ENCODE assay signal across 19 cellular contexts in genomic region chr1:70779571-70779970, GRCh38.
A peak's percentile ranks its signal among the peaks of the same experiment; 100 is the strongest.
DNase-seq lines count a peak whose midpoint lies in the region; ATAC-seq, FAIRE-seq and TF ChIP-seq lines count a peak whose summit lies in the region.
"Had no signal": no experiment of that assay in that cellular context is flagged by ENCODE, and none has a peak within 500 bp of the region (broad histone marks: within the 10 kb centered on the region; RNA-seq: fewer than 3 reads in every experiment).

No MANE protein-coding gene starts in this region.

- CTCF ChIA-PET in activated CD8-positive, alpha-beta T cell treated with anti-CD3 and anti-CD28 coated beads for 36 hours (lab: Charles Lee) = no interaction called here
- CTCF ChIA-PET in activated CD8-positive, alpha-beta T cell treated with anti-CD3 and anti-CD28 coated beads, Interleukin-2, amount 10 ng/mL, durations not matched to agents 7 days and 5 days (lab: Charles Lee) = no interaction called here
- CTCF ChIA-PET in K562 (lab: Yijun Ruan, JAX; ENCODE audit: low intra/inter-chr PET ratio) = no interaction called here
- CTCF ChIA-PET in naive thymus-derived CD4-positive, alpha-beta T cell (lab: Charles Lee) = no interaction called here

- no peaks in the 10 kb centered on the region; a peak in 1 of 5 replicates for H3K4me1 ChIP-seq in K562 (replicated peaks in 1 of 2; ENCODE audit: control insufficient read depth in 2 of 2, insufficient read depth in 2 of 2, low read length in 2 of 2)
- no peaks in the 10 kb centered on the region for H3K4me1 ChIP-seq in naive thymus-derived CD4-positive, alpha-beta T cell (ENCODE audit: control insufficient read depth in 2 of 2, insufficient read depth in 2 of 2, low read length in 2 of 2)
- H3K4me1 ChIP-seq: A549, psoas muscle, SJSA1, suprapubic skin had no signal

- no peaks in the 10 kb centered on the region; the same call in 1 of the 2 replicates for H3K9me3 ChIP-seq in K562 (replicated peaks; ENCODE audit: control insufficient read depth, insufficient read depth, low read depth, low read length)
- H3K9me3 ChIP-seq in naive thymus-derived CD4-positive, alpha-beta T cell (ENCODE audit: control insufficient read depth in 2 of 3, low read length in 3 of 3) = no peaks in the 10 kb centered on the region
- H3K9me3 ChIP-seq: A549, psoas muscle, SJSA1, suprapubic skin had no signal

- H3K27me3 Mint-ChIP-seq in activated CD8-positive, alpha-beta T cell treated with anti-CD3 and anti-CD28 coated beads for 36 hours = no peaks in the 10 kb centered on the region
- no peaks in the 10 kb centered on the region for H3K27me3 Mint-ChIP-seq in activated CD8-positive, alpha-beta T cell treated with anti-CD3 and anti-CD28 coated beads, Interleukin-2, amount 10 ng/mL, durations not matched to agents 7 days and 5 days (ENCODE audit: low read depth)
- H3K27me3 Mint-ChIP-seq in naive thymus-derived CD4-positive, alpha-beta T cell = peaks cover 0 to 4% (median 1%) of the 10 kb centered on the region in 5 donors

- H3K9me1 ChIP-seq in K562 (ENCODE audit: control insufficient read depth, insufficient read depth, low read length) = no peaks in the 10 kb centered on the region

- no peak overlapping the region for H3K27ac ChIP-seq in K562 (ENCODE audit: extremely low read depth, low read depth, low read length)
- H3K27ac ChIP-seq in naive thymus-derived CD4-positive, alpha-beta T cell (ENCODE audit: low read depth, low read length) = no peak overlapping the region
- H3K27ac ChIP-seq: A549, psoas muscle, SJSA1, suprapubic skin had no signal

- no peaks in the 10 kb centered on the region for H3K4me1 Mint-ChIP-seq in activated CD8-positive, alpha-beta T cell treated with anti-CD3 and anti-CD28 coated beads for 36 hours (ENCODE audit: low read depth)
- no peaks in the 10 kb centered on the region for H3K4me1 Mint-ChIP-seq in activated CD8-positive, alpha-beta T cell treated with anti-CD3 and anti-CD28 coated beads, Interleukin-2, amount 10 ng/mL, durations not matched to agents 7 days and 5 days (ENCODE audit: low read depth)
- H3K4me1 Mint-ChIP-seq in naive thymus-derived CD4-positive, alpha-beta T cell = no peaks in the 10 kb centered on the region

- WGBS in K562 (ENCODE audit: insufficient coverage, low coverage, missing lambda C conversion rate) = 18% methylated on average over 3 of the region's 3 CpGs

- H3K36me3 ChIP-seq in K562 (ENCODE audit: control insufficient read depth, insufficient read depth, low read length) = no peaks in the 10 kb centered on the region
- no peaks in the 10 kb centered on the region for H3K36me3 ChIP-seq in naive thymus-derived CD4-positive, alpha-beta T cell (ENCODE audit: control insufficient read depth in 2 of 3, insufficient read depth in 3 of 3, low read length in 3 of 3)
- H3K36me3 ChIP-seq: SJSA1, suprapubic skin had no signal

- BruUV-seq in K562 (replicated peaks; lab: Mats Ljungman, UMichigan) = no TSS peak

- H3K27me3 ChIP-seq in K562 (ENCODE audit: control insufficient read depth in 2 of 2, insufficient read depth in 2 of 2, low read length in 2 of 2) = no peaks in the 10 kb centered on the region
- H3K27me3 ChIP-seq in naive thymus-derived CD4-positive, alpha-beta T cell (ENCODE audit: control insufficient read depth in 2 of 2, insufficient read depth in 2 of 2, low read length in 2 of 2) = no peaks in the 10 kb centered on the region
- H3K27me3 ChIP-seq: SJSA1, suprapubic skin had no signal

- H3K4me2 ChIP-seq in K562 (ENCODE audit: insufficient read depth, low read length) = no peak overlapping the region
- H3K4me2 ChIP-seq: A549 had no signal

- POLR2A ChIA-PET in activated CD8-positive, alpha-beta T cell treated with anti-CD3 and anti-CD28 coated beads for 36 hours (lab: Charles Lee) = no interaction called here
- POLR2A ChIA-PET in activated CD8-positive, alpha-beta T cell treated with anti-CD3 and anti-CD28 coated beads, Interleukin-2, amount 10 ng/mL, durations not matched to agents 7 days and 5 days (lab: Charles Lee) = no interaction called here
- POLR2A ChIA-PET in K562 (lab: Yijun Ruan, JAX) = no interaction called here
- POLR2A ChIA-PET in naive thymus-derived CD4-positive, alpha-beta T cell (lab: Charles Lee) = no interaction called here

- no peaks in the 10 kb centered on the region for H3K9me3 Mint-ChIP-seq in activated CD8-positive, alpha-beta T cell treated with anti-CD3 and anti-CD28 coated beads for 36 hours
- H3K9me3 Mint-ChIP-seq in activated CD8-positive, alpha-beta T cell treated with anti-CD3 and anti-CD28 coated beads, Interleukin-2, amount 10 ng/mL, durations not matched to agents 7 days and 5 days (ENCODE audit: insufficient read depth) = no peaks in the 10 kb centered on the region
- H3K9me3 Mint-ChIP-seq in naive thymus-derived CD4-positive, alpha-beta T cell = peaks cover 0 to 8% (median 3%) of the 10 kb centered on the region in 11 donors

- ATAC-seq in activated CD8-positive, alpha-beta T cell treated with anti-CD3 and anti-CD28 coated beads for 36 hours = peak; percentile 39
- ATAC-seq in activated CD8-positive, alpha-beta T cell treated with anti-CD3 and anti-CD28 coated beads, Interleukin-2, amount 10 ng/mL, durations not matched to agents 7 days and 5 days = no peak
- peak; percentile 47; the same call in 1 of the 3 replicates for ATAC-seq in K562
- ATAC-seq in stimulated activated naive CD8-positive, alpha-beta T cell treated with anti-CD3 and anti-CD28 coated beads, Interleukin-15, Interleukin-2, amounts not matched to agents 100 U/mL and 50 U/mL, for 24 hours = peak; percentile 66
- no peak for ATAC-seq in naive thymus-derived CD4-positive, alpha-beta T cell
- ATAC-seq: A549, HepG2, left lobe of liver, psoas muscle had no signal

- H2AFZ ChIP-seq in K562 (ENCODE audit: low read depth, low read length) = 0 out of 2 replicates have a peak overlapping the region, but pooled peaks have one; percentile 34

- no peak for TF ChIP-seq POLR2A in K562 (conservative IDR thresholded peaks at IDR 0.05)

- H3K9ac ChIP-seq in K562 (ENCODE audit: insufficient read depth in 1 of 2, low read depth in 2 of 2, low read length in 2 of 2) = no peak overlapping the region

- DNase-seq in activated CD8-positive, alpha-beta T cell treated with anti-CD3 and anti-CD28 coated beads for 36 hours = no peak
- no peak for DNase-seq in activated CD8-positive, alpha-beta T cell treated with anti-CD3 and anti-CD28 coated beads, Interleukin-2, amount 10 ng/mL, durations not matched to agents 7 days and 5 days
- peak; percentile 77 for DNase-seq in HT1080 (ENCODE audit: low read depth)
- no peak for DNase-seq in K562 (ENCODE audit: extremely low read depth in 1 of 4, low spot score in 3 of 4)
- DNase-seq in stimulated activated naive CD8-positive, alpha-beta T cell treated with anti-CD3 and anti-CD28 coated beads, Interleukin-15, Interleukin-2, amounts not matched to agents 100 U/mL and 50 U/mL, for 24 hours = no peak
- no peak for DNase-seq in hypothalamus (lab: John Stamatoyannopoulos, UW)
- DNase-seq in retina = no peak
- DNase-seq in naive thymus-derived CD4-positive, alpha-beta T cell = no peak
- DNase-seq: activated naive CD4-positive, alpha-beta T cell treated with Interleukin-2 at 50 U/mL for 16 hours; GDM1; NCI-H1092; psoas muscle had no signal

- H3K4me3 Mint-ChIP-seq in activated CD8-positive, alpha-beta T cell treated with anti-CD3 and anti-CD28 coated beads for 36 hours = no peak overlapping the region
- no peak overlapping the region for H3K4me3 Mint-ChIP-seq in activated CD8-positive, alpha-beta T cell treated with anti-CD3 and anti-CD28 coated beads, Interleukin-2, amount 10 ng/mL, durations not matched to agents 7 days and 5 days
- no peak overlapping the region for H3K4me3 Mint-ChIP-seq in naive thymus-derived CD4-positive, alpha-beta T cell

- in situ Hi-C loops in K562 (cut with MboI) = no loop called here

- no peak for FAIRE-seq in K562 (lab: Jason Lieb, UNC)
- FAIRE-seq: A549, bronchial epithelial cell, GM18507, HepG2 had no signal

- TF ChIP-seq EP300 in K562 (IDR thresholded peaks at IDR 0.05; ENCODE audit: low read length) = no peak

- intact Hi-C loops in activated CD8-positive, alpha-beta T cell treated with anti-CD3 and anti-CD28 coated beads for 36 hours (cut with micrococcal nuclease) = no loop called here
- intact Hi-C loops in K562 (cut with micrococcal nuclease) = no loop called here
- intact Hi-C loops in naive thymus-derived CD4-positive, alpha-beta T cell (cut with micrococcal nuclease) = no loop called here

- H3K36me3 Mint-ChIP-seq in activated CD8-positive, alpha-beta T cell treated with anti-CD3 and anti-CD28 coated beads for 36 hours (ENCODE audit: low read depth) = no peaks in the 10 kb centered on the region
- no peaks in the 10 kb centered on the region for H3K36me3 Mint-ChIP-seq in activated CD8-positive, alpha-beta T cell treated with anti-CD3 and anti-CD28 coated beads, Interleukin-2, amount 10 ng/mL, durations not matched to agents 7 days and 5 days (ENCODE audit: low read depth)
- no peaks in the 10 kb centered on the region for H3K36me3 Mint-ChIP-seq in naive thymus-derived CD4-positive, alpha-beta T cell

- no peak overlapping the region for H3K4me3 ChIP-seq in K562
- no peak overlapping the region for H3K4me3 ChIP-seq in naive thymus-derived CD4-positive, alpha-beta T cell (ENCODE audit: low read length)
- H3K4me3 ChIP-seq: A549, psoas muscle, SJSA1, suprapubic skin had no signal

- no peak for TF ChIP-seq CTCF in activated CD8-positive, alpha-beta T cell treated with anti-CD3 and anti-CD28 coated beads for 36 hours (IDR thresholded peaks at IDR 0.05)
- TF ChIP-seq CTCF in K562 (IDR thresholded peaks at IDR 0.05 in 2 of 3, conservative IDR thresholded peaks at IDR 0.05 in 1 of 3; ENCODE audit: insufficient read depth in 2 of 3, low read depth in 1 of 3, low read length in 3 of 3) = no peak

- H3K27ac Mint-ChIP-seq in activated CD8-positive, alpha-beta T cell treated with anti-CD3 and anti-CD28 coated beads for 36 hours = no peak overlapping the region
- H3K27ac Mint-ChIP-seq in activated CD8-positive, alpha-beta T cell treated with anti-CD3 and anti-CD28 coated beads, Interleukin-2, amount 10 ng/mL, durations not matched to agents 7 days and 5 days = no peak overlapping the region
- H3K27ac Mint-ChIP-seq in naive thymus-derived CD4-positive, alpha-beta T cell = no peak overlapping the region

- H4K20me1 ChIP-seq in K562 (replicated peaks; ENCODE audit: control insufficient read depth, insufficient read depth, low read length) = no peaks in the 10 kb centered on the region

- no peaks in the 10 kb centered on the region for H3K79me2 ChIP-seq in K562 (ENCODE audit: control insufficient read depth, insufficient read depth, low read length)

- no peak for TF ChIP-seq RAD21 in K562 (CRISPR knock-in tag; conservative IDR thresholded peaks at IDR 0.05 in 1 of 2, IDR thresholded peaks at IDR 0.05 in 1 of 2)

TF ChIP-seq in K562, 482 proteins besides CTCF, POLR2A, EP300 and RAD21:
- TF ChIP-seq ZKSCAN1 (IDR thresholded peaks at IDR 0.05; ENCODE audit: low read depth, low read length) = no peak
- peak; percentile 22; the same call in 1 of the 2 replicates for TF ChIP-seq EHMT2 (IDR thresholded peaks at IDR 0.05)

Comparison
In these comparisons a context has a peak if more than half of its experiments do, and no peak if none do; other contexts are left out.
1. ATAC-seq: peak in activated CD8-positive, alpha-beta T cell treated with anti-CD3 and anti-CD28 coated beads for 36 hours (single experiment), K562 (single experiment) and stimulated activated naive CD8-positive, alpha-beta T cell treated with anti-CD3 and anti-CD28 coated beads, Interleukin-15, Interleukin-2, amounts not matched to agents 100 U/mL and 50 U/mL, for 24 hours (single experiment); none in activated CD8-positive, alpha-beta T cell treated with anti-CD3 and anti-CD28 coated beads, Interleukin-2, amount 10 ng/mL, durations not matched to agents 7 days and 5 days (single experiment) and naive thymus-derived CD4-positive, alpha-beta T cell (single experiment).